Comparison of ENCODE assay signal across 23 cellular contexts in genomic region chr3:114886945-114887344, GRCh38.
"Had no signal": no experiment of that assay in that cellular context is flagged by ENCODE, and none has a peak within 500 bp of the region (broad histone marks: within the 10 kb centered on the region; RNA-seq: fewer than 3 reads in every experiment).

No MANE protein-coding gene starts in this region.

- H3K4me3 ChIP-seq: coronary artery, dorsolateral prefrontal cortex, esophagus muscularis mucosa, gastroesophageal sphincter, heart left ventricle, hepatocyte, left lung, lower lobe of right lung, mucosa of descending colon had no signal

- DNase-seq: dermis blood vessel endothelial cell; dorsolateral prefrontal cortex; effector CD4-positive, alpha-beta T cell; effector memory CD4-positive, alpha-beta T cell; foreskin keratinocyte; heart left ventricle; hypothalamus; immature natural killer cell; islet precursor cell; kidney; left colon; left lung; left ventricle myocardium superior; lower lobe of right lung; mesenchymal stem cell; mucosa of descending colon had no signal

- H2AFZ ChIP-seq: hepatocyte had no signal

- H3K27me3 ChIP-seq: dorsolateral prefrontal cortex, esophagus muscularis mucosa, foreskin keratinocyte, gastroesophageal sphincter, heart left ventricle, hepatocyte, left lung had no signal

- ATAC-seq: foreskin keratinocyte, gastroesophageal sphincter, heart left ventricle, left colon, left lung, left ventricle myocardium superior, lower lobe of right lung, mucosa of descending colon had no signal

- FAIRE-seq: colon, endothelial cell of umbilical vein, frontal cortex, kidney had no signal

- H3K4me2 ChIP-seq: hepatocyte had no signal

- H3K4me1 ChIP-seq: esophagus muscularis mucosa, foreskin keratinocyte, gastroesophageal sphincter, heart left ventricle, left lung, lower lobe of right lung had no signal

- H3K9me3 ChIP-seq: esophagus muscularis mucosa, gastroesophageal sphincter, heart left ventricle, left lung, lower lobe of right lung, mucosa of descending colon had no signal

- H3K27ac ChIP-seq: coronary artery, esophagus muscularis mucosa, foreskin keratinocyte, gastroesophageal sphincter, heart left ventricle, hepatocyte, left lung, lower lobe of right lung had no signal

- H3K36me3 ChIP-seq: esophagus muscularis mucosa, gastroesophageal sphincter, heart left ventricle, left lung, lower lobe of right lung had no signal

- H3K79me2 ChIP-seq: hepatocyte had no signal
